8 cellular contexts compared by ENCODE assay signal in genomic region chr1:207454046-207454964, GRCh38. TPM values are rescaled to one million over a fixed set of nuclear protein-coding genes. Genes with fewer than 3 reads are reported as not detected.
DNase-seq lines count a peak whose midpoint lies in the region; ATAC-seq and TF ChIP-seq lines count a peak whose summit lies in the region.

Gene CR2, plus strand, starts transcription at chr1:207454328. Its CDS starts 91 bp downstream, at chr1:207454419.

- no peaks in the 10 kb centered on the region for H3K9me2 ChIP-seq in Loucy (replicated peaks; ENCODE audit: low read depth, low read length)

- peaks cover 39% of the 10 kb centered on the region for H3K27me3 ChIP-seq in Loucy (ENCODE audit: insufficient read depth, low read length, poor library complexity, severe bottlenecking)
- H3K27me3 ChIP-seq in esophagus (ENCODE audit: control insufficient read depth in 1 of 2, insufficient read depth in 2 of 2, low read length in 2 of 2) = peaks cover 4 to 12% of the 10 kb centered on the region in 2 donors
- peaks cover 12 to 39% (median 24%) of the 10 kb centered on the region in 5 donors for H3K27me3 ChIP-seq in subcutaneous abdominal adipose tissue (ENCODE audit: control insufficient read depth in 5 of 5, insufficient read depth in 4 of 5, low read length in 5 of 5)

- H3F3A ChIP-seq in Loucy (ENCODE audit: low read depth) = no peaks in the 10 kb centered on the region

- H3K27me3 Mint-ChIP-seq in natural killer cell (ENCODE audit: low read depth in 2 of 2) (peaks cover 29 to 35% of the 10 kb centered on the region in 2 donors), HFFc6 (ENCODE audit: insufficient read depth) (peaks cover 16% of the 10 kb centered on the region)

- TF ChIP-seq CTCF in GM12864 (IDR thresholded peaks at IDR 0.05; ENCODE audit: low read depth, low read length, missing control alignments) (peak; percentile 65), Loucy (conservative IDR thresholded peaks at IDR 0.05; ENCODE audit: low read length) (no peak), natural killer cell (IDR thresholded peaks at IDR 0.05) (no peak), HFFc6 (IDR thresholded peaks at IDR 0.05) (no peak)

- no peaks in the 10 kb centered on the region for H4K20me1 ChIP-seq in Loucy (ENCODE audit: insufficient read depth, low read length, poor library complexity, severe bottlenecking)

- H3K79me2 ChIP-seq in Loucy (ENCODE audit: insufficient read depth, low read length) = no peaks in the 10 kb centered on the region

- H3K27ac Mint-ChIP-seq in natural killer cell (no peak within 1 kb of the TSS), HFFc6 (no peak within 1 kb of the TSS)

- ATAC-seq in GM21786 (IDR thresholded peaks at IDR 0.05; ENCODE audit: unreplicated experiment) (peak; percentile 69), natural killer cell (peak; percentile 67 to 73 (median 72))

- DNase-seq in GM12864 (ENCODE audit: low read depth) (peak; percentile 50), natural killer cell (peak; percentile 17), HFFc6 (no peak)
- peak; percentile 83 for DNase-seq in activated CD8-positive, alpha-beta memory T cell treated with anti-CD3 and anti-CD28 coated beads for 24 hours

- intact Hi-C loops in natural killer cell (cut with micrococcal nuclease) = no loop called here

- H3K9ac ChIP-seq in Loucy (ENCODE audit: low read depth, low read length, poor library complexity, severe bottlenecking) (no peak within 1 kb of the TSS), subcutaneous abdominal adipose tissue (ENCODE audit: low read length in 5 of 5) (peak within 1 kb of the TSS in 2 of 5 donors; percentile 31 to 41)

- H3K9me3 Mint-ChIP-seq in natural killer cell (no peaks in the 10 kb centered on the region), HFFc6 (no peaks in the 10 kb centered on the region)

- H3K4me1 Mint-ChIP-seq in natural killer cell (peaks cover 0 to 4% of the 10 kb centered on the region in 2 donors), HFFc6 (ENCODE audit: low read depth) (no peaks in the 10 kb centered on the region)

- H3K27ac ChIP-seq in esophagus (ENCODE audit: low read depth in 2 of 2, low read length in 1 of 2) = no peak within 1 kb of the TSS
- H3K27ac ChIP-seq in subcutaneous abdominal adipose tissue (ENCODE audit: low read depth, low read length) = no peak within 1 kb of the TSS

- peak within 1 kb of the TSS; percentile 29; the same call in 1 of the 2 replicates for H2AFZ ChIP-seq in Loucy (ENCODE audit: low read length)

- WGBS in esophagus, 2 donors = 1% methylated on average over 74 to 75 of the region's 75 CpGs

- H3K36me3 Mint-ChIP-seq in natural killer cell (no peaks in the 10 kb centered on the region), HFFc6 (ENCODE audit: low read depth) (no peaks in the 10 kb centered on the region)

- H3K36me3 ChIP-seq in Loucy (ENCODE audit: insufficient read depth, low read length) (no peaks in the 10 kb centered on the region), esophagus (ENCODE audit: control insufficient read depth in 2 of 2, insufficient read depth in 2 of 2, low read length in 1 of 2) (no peaks in the 10 kb centered on the region), subcutaneous abdominal adipose tissue (ENCODE audit: control insufficient read depth in 5 of 5, insufficient read depth in 5 of 5, low read length in 5 of 5) (no peaks in the 10 kb centered on the region)

- peak within 1 kb of the TSS; percentile 59 for H3K4me2 ChIP-seq in Loucy (ENCODE audit: low read depth, low read length, poor library complexity, severe bottlenecking)

- H3K4me3 Mint-ChIP-seq in natural killer cell (peak within 1 kb of the TSS; percentile 65), HFFc6 (no peak within 1 kb of the TSS)

- H3K4me1 ChIP-seq in Loucy (ENCODE audit: insufficient read depth, low read length, poor library complexity, severe bottlenecking) (no peaks in the 10 kb centered on the region), esophagus (ENCODE audit: control insufficient read depth in 2 of 2, insufficient read depth in 2 of 2, low read length in 1 of 2) (peaks cover 6 to 9% of the 10 kb centered on the region in 2 donors), subcutaneous abdominal adipose tissue (ENCODE audit: control insufficient read depth in 5 of 5, insufficient read depth in 5 of 5, low read length in 5 of 5) (peaks cover 2 to 15% (median 14%) of the 10 kb centered on the region in 5 donors)

- H3K9me3 ChIP-seq in Loucy (ENCODE audit: insufficient read depth, low read depth, low read length) (no peaks in the 10 kb centered on the region), esophagus (ENCODE audit: control insufficient read depth in 2 of 2, insufficient read depth in 1 of 2, low read depth in 1 of 2, low read length in 1 of 2) (no peaks in the 10 kb centered on the region), subcutaneous abdominal adipose tissue (ENCODE audit: control insufficient read depth in 5 of 5, low read length in 5 of 5) (no peaks in the 10 kb centered on the region)

- H3K4me3 ChIP-seq in GM12864 (ENCODE audit: low read depth, low read length) (peak within 1 kb of the TSS; percentile 77), Loucy (ENCODE audit: low read length, poor library complexity, severe bottlenecking) (peak within 1 kb of the TSS; percentile 37), esophagus (ENCODE audit: low read depth in 1 of 2, low read length in 2 of 2) (peak within 1 kb of the TSS; percentile 32 to 44), subcutaneous abdominal adipose tissue (ENCODE audit: low read depth in 1 of 5, low read length in 5 of 5) (peak within 1 kb of the TSS; percentile 30 to 67 (median 52))

RNA-seq across cellular contexts. Expression of gene CR2, which starts in this region (rescaled TPM):
- polyA plus RNA-seq in esophagus = under 1 TPM; 0.02 to 0.06 TPM
- under 1 TPM; 0.19 to 0.48 (median 0.29) TPM for total RNA-seq in natural killer cell
- not detected for total RNA-seq in HFFc6 (2021; fragmentation: NEBNext Ultra II Directional; extraction: Animal tissue kit (Norgen Biotek cat#: 25700))

Comparison
In these comparisons a context has a peak if more than half of its experiments do, and no peak if none do; other contexts are left out.
1. Peak in DNase-seq and ATAC-seq in natural killer cell; RNA of the gene not detected or under 1 TPM.